ENCODE assay signal across 9 cellular contexts in genomic region chr10:71694567-71694968, GRCh38. TPM values are rescaled to one million over a fixed set of nuclear protein-coding genes. Genes with fewer than 3 reads are reported as not detected.
DNase-seq lines count a peak whose midpoint lies in the region; ATAC-seq and TF ChIP-seq lines count a peak whose summit lies in the region.
"Had no signal": no experiment of that assay in that cellular context is flagged by ENCODE, and none has a peak within 500 bp of the region (broad histone marks: within the 10 kb centered on the region; RNA-seq: fewer than 3 reads in every experiment).

No MANE protein-coding gene starts in this region.

- TF ChIP-seq POLR2A in Peyer's patch (IDR thresholded peaks at IDR 0.05) (no peak), esophagus muscularis mucosa (IDR thresholded peaks at IDR 0.05; ENCODE audit: low read depth) (no peak)

- peak; percentile 63 for ATAC-seq in HG02973 (IDR thresholded peaks at IDR 0.05; ENCODE audit: unreplicated experiment)

- H3K27me3 ChIP-seq in Peyer's patch (no peaks in the 10 kb centered on the region), esophagus muscularis mucosa (no peaks in the 10 kb centered on the region)

- peaks cover 0 to 24% (median 18%) of the 10 kb centered on the region in 4 donors for H3K4me1 ChIP-seq in Peyer's patch
- peaks cover 33 to 55% (median 51%) of the 10 kb centered on the region in 4 donors for H3K4me1 ChIP-seq in esophagus muscularis mucosa

- no peaks in the 10 kb centered on the region for H3K9me3 ChIP-seq in Peyer's patch
- no peaks in the 10 kb centered on the region for H3K9me3 ChIP-seq in esophagus muscularis mucosa

- TF ChIP-seq CTCF in Peyer's patch (IDR thresholded peaks at IDR 0.05) (no peak), esophagus muscularis mucosa (IDR thresholded peaks at IDR 0.05) (no peak)

- H3K27ac ChIP-seq in Peyer's patch (peak overlapping the region in 3 of 4 donors; percentile 35 to 67 (median 37)), esophagus muscularis mucosa (replicated peaks in 1 of 4) (peak overlapping the region; percentile 3 to 44 (median 40))
- H3K27ac ChIP-seq: 22Rv1 had no signal

- intact Hi-C loops in esophagus muscularis mucosa (cut with DNase I) = no loop called here

- DNase-seq in activated CD4-positive, CD25-positive, alpha-beta regulatory T cell (lab: John Stamatoyannopoulos, UW) = peak in 3 of 4 experiments; percentile 8 to 18 (median 12)
- no peak for DNase-seq in activated CD4-positive, CD25-positive, alpha-beta regulatory T cell treated with anti-CD3 and anti-CD28 coated beads, Interleukin-2, amount 50 U/mL, for 72 hours
- DNase-seq in Peyer's patch (peak in 2 of 3 donors; percentile 83 to 89), esophagus muscularis mucosa (ENCODE audit: extremely low spot score) (no peak), AG20443 (ENCODE audit: low spot score) (no peak), kidney tubule cell (ENCODE audit: low spot score) (no peak), iPS-NIHi11 (ENCODE audit: low spot score) (no peak)

- H3K4me3 ChIP-seq in Peyer's patch (no peak overlapping the region), esophagus muscularis mucosa (peak overlapping the region in 1 of 4 donors; percentile 14)

- WGBS in esophagus muscularis mucosa = 59% methylated on average over 10 of the region's 10 CpGs

- TF ChIP-seq EP300 in esophagus muscularis mucosa (IDR thresholded peaks at IDR 0.05) = no peak

- H3K36me3 ChIP-seq in Peyer's patch = no peaks in the 10 kb centered on the region
- no peaks in the 10 kb centered on the region for H3K36me3 ChIP-seq in esophagus muscularis mucosa

RNA-seq across cellular contexts. Expression of gene C10orf105, which starts 25.0 kb away (rescaled TPM):
- total RNA-seq in Peyer's patch (under 1 TPM in 1 of 4 donors, not detected in 3; 0.27 TPM), esophagus muscularis mucosa (under 1 TPM in 3 of 4 donors, not detected in 1; 0.06 to 0.17 (median 0.11) TPM)

Comparison
In these comparisons a context has a peak if more than half of its experiments do, and no peak if none do; other contexts are left out.
1. DNase-seq: peak in activated CD4-positive, CD25-positive, alpha-beta regulatory T cell (3 of 4) and Peyer's patch (2 of 3); none in activated CD4-positive, CD25-positive, alpha-beta regulatory T cell treated with anti-CD3 and anti-CD28 coated beads, Interleukin-2, amount 50 U/mL, for 72 hours (single experiment), esophagus muscularis mucosa (single experiment), AG20443 (single experiment), kidney tubule cell (single experiment) and iPS-NIHi11 (single experiment).